20 cellular contexts compared by ENCODE assay signal in genomic region chr9:76161103-76161502, GRCh38.
A peak's percentile ranks its signal among the peaks of the same experiment; 100 is the strongest.
DNase-seq lines count a peak whose midpoint lies in the region; ATAC-seq and TF ChIP-seq lines count a peak whose summit lies in the region.
"Had no signal": no experiment of that assay in that cellular context is flagged by ENCODE, and none has a peak within 500 bp of the region (broad histone marks: within the 10 kb centered on the region; RNA-seq: fewer than 3 reads in every experiment).

No MANE protein-coding gene starts in this region.

- intact Hi-C loops in Caco-2 (cut with micrococcal nuclease; ENCODE audit: unreplicated experiment), result no loop called here

- H3K4me3 Mint-ChIP-seq in activated T-cell treated with anti-CD3 and anti-CD28 coated beads, Interleukin-2, amount 50 U/mL, for 4 hours, result no peak overlapping the region
- H3K4me3 Mint-ChIP-seq in Caco-2 (ENCODE audit: unreplicated experiment), result no peak overlapping the region
- H3K4me3 Mint-ChIP-seq: activated naive CD4-positive, alpha-beta T cell treated with anti-CD3 and anti-CD28 coated beads, Interleukin-2, amount 50 U/mL, for 24 hours; CD14-positive monocyte; naive thymus-derived CD8-positive, alpha-beta T cell had no signal

- H3K27me3 ChIP-seq in stomach smooth muscle (ENCODE audit: control insufficient read depth in 1 of 2, insufficient read depth in 2 of 2, low read length in 2 of 2) (no peaks in the 10 kb centered on the region), Caco-2 (replicated peaks; ENCODE audit: control insufficient read depth, insufficient read depth, low read length) (no peaks in the 10 kb centered on the region)
- H3K27me3 ChIP-seq: dorsolateral prefrontal cortex, MG63, SJSA1, tibial nerve had no signal

- peaks cover 28% of the 10 kb centered on the region for H3K36me3 Mint-ChIP-seq in activated T-cell treated with anti-CD3 and anti-CD28 coated beads, Interleukin-2, amount 50 U/mL, for 4 hours (ENCODE audit: insufficient read depth)
- H3K36me3 Mint-ChIP-seq in Caco-2 (ENCODE audit: insufficient read depth, unreplicated experiment), result peaks cover 16% of the 10 kb centered on the region

- peak overlapping the region in 1 of 2 donors; percentile 29 for H3K9ac ChIP-seq in stomach smooth muscle (ENCODE audit: low read length in 2 of 2)

- no TSS peak for BruUV-seq in Caco-2 (replicated peaks; lab: Mats Ljungman, UMichigan)

- DNase-seq in NCI-H2107 treated with DMSO at 0.1 percent for 48 hours (lab: John Stamatoyannopoulos, UW; ENCODE audit: unreplicated experiment) (peak; percentile 4), NCI-H2107 (lab: John Stamatoyannopoulos, UW) (no peak), left kidney (ENCODE audit: low read depth, low spot score) (peak; percentile 55), Kasumi-1 (lab: John Stamatoyannopoulos, UW) (no peak), Caco-2 (no peak)
- no peak for DNase-seq in activated T-cell treated with anti-CD3 and anti-CD28 coated beads, Interleukin-2, amount 50 U/mL, for 4 hours
- DNase-seq: activated CD4-positive, alpha-beta T cell treated with anti-CD3 and anti-CD28 coated beads for 48 hours; DND-41; dorsolateral prefrontal cortex; MG63; naive thymus-derived CD8-positive, alpha-beta T cell; NCI-H446; OCI-M1; stimulated activated CD4-positive, alpha-beta T cell treated with anti-CD3 and anti-CD28 coated beads, Interleukin-4, amount 100 ng/mL, for 24 hours had no signal

- H3K27me3 Mint-ChIP-seq in activated T-cell treated with anti-CD3 and anti-CD28 coated beads, Interleukin-2, amount 50 U/mL, for 4 hours (ENCODE audit: low read depth), result no peaks in the 10 kb centered on the region
- H3K27me3 Mint-ChIP-seq in Caco-2 (ENCODE audit: insufficient read depth, unreplicated experiment), result no peaks in the 10 kb centered on the region
- H3K27me3 Mint-ChIP-seq: activated naive CD4-positive, alpha-beta T cell treated with anti-CD3 and anti-CD28 coated beads, Interleukin-2, amount 50 U/mL, for 24 hours; naive thymus-derived CD8-positive, alpha-beta T cell had no signal

- H3K4me1 ChIP-seq in stomach smooth muscle (ENCODE audit: control insufficient read depth, insufficient read depth, low read length) (peaks cover 20% of the 10 kb centered on the region), Caco-2 (no peaks in the 10 kb centered on the region)

- POLR2A ChIA-PET in Caco-2 (lab: Charles Lee), result no interaction called here

- H3K9me3 ChIP-seq in stomach smooth muscle (ENCODE audit: control insufficient read depth in 2 of 2, low read length in 2 of 2) (no peaks in the 10 kb centered on the region), Caco-2 (no peaks in the 10 kb centered on the region)
- H3K9me3 ChIP-seq: MG63, SJSA1, tibial nerve had no signal

- H3K27ac Mint-ChIP-seq in Caco-2 (ENCODE audit: unreplicated experiment), result no peak overlapping the region
- H3K27ac Mint-ChIP-seq: activated naive CD4-positive, alpha-beta T cell treated with anti-CD3 and anti-CD28 coated beads, Interleukin-2, amount 50 U/mL, for 24 hours; CD14-positive monocyte had no signal

- H3K36me3 ChIP-seq in stomach smooth muscle (ENCODE audit: control insufficient read depth in 2 of 2, insufficient read depth in 2 of 2, low read length in 2 of 2), result peaks cover 0 to 7% of the 10 kb centered on the region in 2 donors
- H3K36me3 ChIP-seq in Caco-2 (ENCODE audit: control insufficient read depth, insufficient read depth, low read length), result no peaks in the 10 kb centered on the region
- H3K36me3 ChIP-seq: MG63 had no signal

- CTCF ChIA-PET in Caco-2 (lab: Charles Lee), result no interaction called here

- no peak overlapping the region for H3K27ac ChIP-seq in stomach smooth muscle (ENCODE audit: low read length)
- H3K27ac ChIP-seq: SJSA1 had no signal

- no peaks in the 10 kb centered on the region for H3K4me1 Mint-ChIP-seq in activated T-cell treated with anti-CD3 and anti-CD28 coated beads, Interleukin-2, amount 50 U/mL, for 4 hours (ENCODE audit: low read depth)
- H3K4me1 Mint-ChIP-seq in Caco-2 (ENCODE audit: low read depth, unreplicated experiment), result no peaks in the 10 kb centered on the region

- TF ChIP-seq CTCF in WI38 (IDR thresholded peaks at IDR 0.05; ENCODE audit: low read depth, low read length) (no peak), Caco-2 (IDR thresholded peaks at IDR 0.05; ENCODE audit: insufficient read depth in 1 of 2, low read depth in 1 of 2, low read length in 1 of 2, severe bottlenecking in 1 of 2, unreplicated experiment in 1 of 2) (no peak)

- no peak for ATAC-seq in activated T-cell treated with anti-CD3 and anti-CD28 coated beads, Interleukin-2, amount 50 U/mL, for 4 hours
- ATAC-seq: naive thymus-derived CD8-positive, alpha-beta T cell had no signal

- H3K9me3 Mint-ChIP-seq in activated T-cell treated with anti-CD3 and anti-CD28 coated beads, Interleukin-2, amount 50 U/mL, for 4 hours, result no peaks in the 10 kb centered on the region
- no peaks in the 10 kb centered on the region for H3K9me3 Mint-ChIP-seq in Caco-2 (ENCODE audit: unreplicated experiment)
- H3K9me3 Mint-ChIP-seq: activated naive CD4-positive, alpha-beta T cell treated with anti-CD3 and anti-CD28 coated beads, Interleukin-2, amount 50 U/mL, for 24 hours; naive thymus-derived CD8-positive, alpha-beta T cell had no signal

- H3K4me3 ChIP-seq in WI38 (ENCODE audit: low read depth, low read length) (peak overlapping the region; percentile 20), stomach smooth muscle (ENCODE audit: low read length in 2 of 2) (peak overlapping the region; percentile 2 to 49), Caco-2 (ENCODE audit: low read depth, low read length) (no peak overlapping the region)
- H3K4me3 ChIP-seq: dorsolateral prefrontal cortex, MG63, SJSA1, tibial nerve had no signal

Comparison
In these comparisons a context has a peak if more than half of its experiments do, and no peak if none do; other contexts are left out.
1. DNase-seq: peak in NCI-H2107 treated with DMSO at 0.1 percent for 48 hours (single experiment) and left kidney (single experiment); none in NCI-H2107 (single experiment), activated T-cell treated with anti-CD3 and anti-CD28 coated beads, Interleukin-2, amount 50 U/mL, for 4 hours (single experiment), Kasumi-1 (0 of 2) and Caco-2 (0 of 2).